ENCODE assay signal across 18 cellular contexts in genomic region chr19:19549804-19550453, GRCh38. TPM values are rescaled to one million over a fixed set of nuclear protein-coding genes. Genes with fewer than 3 reads are reported as not detected.
DNase-seq lines count a peak whose midpoint lies in the region; ATAC-seq, FAIRE-seq and TF ChIP-seq lines count a peak whose summit lies in the region.
"Had no signal": no experiment of that assay in that cellular context is flagged by ENCODE, and none has a peak within 500 bp of the region (broad histone marks: within the 10 kb centered on the region; RNA-seq: fewer than 3 reads in every experiment).

No MANE protein-coding gene starts in this region.

- H3K27ac ChIP-seq in adrenal gland (no peak overlapping the region), kidney (ENCODE audit: low read depth in 2 of 2, low read length in 2 of 2) (no peak overlapping the region)
- no peak overlapping the region for H3K27ac ChIP-seq in CD8-positive, alpha-beta memory T cell (ENCODE audit: low read depth, low read length)
- H3K27ac ChIP-seq: C4-2B, SJSA1 had no signal

- TF ChIP-seq CTCF in adrenal gland (IDR thresholded peaks at IDR 0.05) (no peak), kidney (IDR thresholded peaks at IDR 0.05; ENCODE audit: borderline replicate concordance, extremely low read depth, insufficient read depth) (no peak)

- H3K9me3 ChIP-seq in adrenal gland (replicated peaks in 1 of 3), result no peaks in the 10 kb centered on the region
- H3K9me3 ChIP-seq in kidney (ENCODE audit: control insufficient read depth in 1 of 2, low read length in 2 of 2), result no peaks in the 10 kb centered on the region
- H3K9me3 ChIP-seq in CD8-positive, alpha-beta memory T cell (ENCODE audit: low read length), result no peaks in the 10 kb centered on the region
- H3K9me3 ChIP-seq: SJSA1 had no signal

- H3K4me3 Mint-ChIP-seq in stimulated activated naive CD8-positive, alpha-beta T cell treated with anti-CD3 and anti-CD28 coated beads, Interleukin-15, Interleukin-2, amounts not matched to agents 100 ng/mL and 50 ng/mL, for 24 hours, result no peak overlapping the region
- no peak overlapping the region for H3K4me3 Mint-ChIP-seq in CD8-positive, alpha-beta memory T cell
- no peak overlapping the region for H3K4me3 Mint-ChIP-seq in activated CD4-positive, alpha-beta T cell treated with anti-CD3 and anti-CD28 coated beads for 36 hours
- H3K4me3 Mint-ChIP-seq: IgD-negative memory B cell had no signal

- no peaks in the 10 kb centered on the region for H3K36me3 Mint-ChIP-seq in stimulated activated naive CD8-positive, alpha-beta T cell treated with anti-CD3 and anti-CD28 coated beads, Interleukin-15, Interleukin-2, amounts not matched to agents 100 ng/mL and 50 ng/mL, for 24 hours (ENCODE audit: low read depth)
- no peaks in the 10 kb centered on the region for H3K36me3 Mint-ChIP-seq in CD8-positive, alpha-beta memory T cell
- no peaks in the 10 kb centered on the region for H3K36me3 Mint-ChIP-seq in activated CD4-positive, alpha-beta T cell treated with anti-CD3 and anti-CD28 coated beads for 36 hours (ENCODE audit: low read depth)
- H3K36me3 Mint-ChIP-seq: IgD-negative memory B cell had no signal

- H3K36me3 ChIP-seq in adrenal gland (replicated peaks in 1 of 2) (no peaks in the 10 kb centered on the region), kidney (ENCODE audit: control insufficient read depth in 1 of 2, insufficient read depth in 2 of 2, low read length in 2 of 2) (no peaks in the 10 kb centered on the region)
- H3K36me3 ChIP-seq in CD8-positive, alpha-beta memory T cell (ENCODE audit: insufficient read depth, low read length), result no peaks in the 10 kb centered on the region
- H3K36me3 ChIP-seq: SJSA1 had no signal

- no peak overlapping the region for H3K9ac ChIP-seq in kidney (ENCODE audit: low read length in 2 of 2)

- no peaks in the 10 kb centered on the region for H3K9me3 Mint-ChIP-seq in stimulated activated naive CD8-positive, alpha-beta T cell treated with anti-CD3 and anti-CD28 coated beads, Interleukin-15, Interleukin-2, amounts not matched to agents 100 ng/mL and 50 ng/mL, for 24 hours
- no peaks in the 10 kb centered on the region for H3K9me3 Mint-ChIP-seq in CD8-positive, alpha-beta memory T cell
- peaks cover 2% of the 10 kb centered on the region for H3K9me3 Mint-ChIP-seq in activated CD4-positive, alpha-beta T cell treated with anti-CD3 and anti-CD28 coated beads for 36 hours (ENCODE audit: low read depth)

- FAIRE-seq in kidney (lab: Jason Lieb, UNC), result no peak
- FAIRE-seq: GM12878, GM18507 had no signal

- DNase-seq in stimulated activated naive CD8-positive, alpha-beta T cell treated with anti-CD3 and anti-CD28 coated beads, Interleukin-15, Interleukin-2, amounts not matched to agents 100 U/mL and 50 U/mL, for 24 hours, result no peak
- DNase-seq in adrenal gland, result peak in 4 of 7 donors; percentile 56 to 69 (median 62)
- DNase-seq in kidney, result peak; percentile 60
- no peak for DNase-seq in stimulated activated CD4-positive, alpha-beta T cell treated with anti-CD3 and anti-CD28 coated beads, Interleukin-4, amount 100 ng/mL, for 1 hour
- DNase-seq in CD8-positive, alpha-beta memory T cell, result no peak
- no peak for DNase-seq in activated CD4-positive, alpha-beta T cell treated with anti-CD3 and anti-CD28 coated beads for 36 hours
- DNase-seq: DMS 273 treated with DMSO at 0.1 percent for 48 hours, GDM1, NCI-H1417 treated with DMSO at 0.1 percent for 48 hours, NCI-H1930, NCI-H69 had no signal

- H3K27me3 ChIP-seq in adrenal gland, result peaks cover under 1% of the 10 kb centered on the region
- H3K27me3 ChIP-seq in CD8-positive, alpha-beta memory T cell (ENCODE audit: insufficient read depth, low read length, poor library complexity, severe bottlenecking), result no peaks in the 10 kb centered on the region
- H3K27me3 ChIP-seq: SJSA1 had no signal

- no peak for ATAC-seq in stimulated activated naive CD8-positive, alpha-beta T cell treated with anti-CD3 and anti-CD28 coated beads, Interleukin-15, Interleukin-2, amounts not matched to agents 100 U/mL and 50 U/mL, for 24 hours
- ATAC-seq in activated CD4-positive, alpha-beta T cell treated with anti-CD3 and anti-CD28 coated beads for 36 hours, result no peak
- ATAC-seq: GM12878, PC-3 had no signal

- WGBS in adrenal gland, 4 donors, result 32 to 55% (median 37%) methylated on average over 10 to 21 of the region's 21 CpGs

- no peaks in the 10 kb centered on the region for H3K4me1 ChIP-seq in adrenal gland (replicated peaks in 1 of 2)
- no peaks in the 10 kb centered on the region for H3K4me1 ChIP-seq in kidney (ENCODE audit: control insufficient read depth in 1 of 2, insufficient read depth in 1 of 2, low read depth in 1 of 2, low read length in 2 of 2)
- no peaks in the 10 kb centered on the region for H3K4me1 ChIP-seq in CD8-positive, alpha-beta memory T cell (ENCODE audit: insufficient read depth, low read length)
- H3K4me1 ChIP-seq: SJSA1 had no signal

- POLR2A ChIA-PET in CD8-positive, alpha-beta memory T cell (lab: Charles Lee), result no interaction called here
- POLR2A ChIA-PET in activated CD4-positive, alpha-beta T cell treated with anti-CD3 and anti-CD28 coated beads for 36 hours (lab: Charles Lee), result no interaction called here

- peak overlapping the region; percentile 36 for H3K27ac Mint-ChIP-seq in stimulated activated naive CD8-positive, alpha-beta T cell treated with anti-CD3 and anti-CD28 coated beads, Interleukin-15, Interleukin-2, amounts not matched to agents 100 ng/mL and 50 ng/mL, for 24 hours
- no peak overlapping the region for H3K27ac Mint-ChIP-seq in CD8-positive, alpha-beta memory T cell
- H3K27ac Mint-ChIP-seq in activated CD4-positive, alpha-beta T cell treated with anti-CD3 and anti-CD28 coated beads for 36 hours, result no peak overlapping the region
- H3K27ac Mint-ChIP-seq: IgD-negative memory B cell had no signal

- no peaks in the 10 kb centered on the region for H3K4me1 Mint-ChIP-seq in stimulated activated naive CD8-positive, alpha-beta T cell treated with anti-CD3 and anti-CD28 coated beads, Interleukin-15, Interleukin-2, amounts not matched to agents 100 ng/mL and 50 ng/mL, for 24 hours (ENCODE audit: low read depth)
- H3K4me1 Mint-ChIP-seq in CD8-positive, alpha-beta memory T cell, result peaks cover 0 to 4% (median 0%) of the 10 kb centered on the region in 3 donors
- H3K4me1 Mint-ChIP-seq in activated CD4-positive, alpha-beta T cell treated with anti-CD3 and anti-CD28 coated beads for 36 hours, result peaks cover 3% of the 10 kb centered on the region

- no peak for TF ChIP-seq POLR2A in adrenal gland (IDR thresholded peaks at IDR 0.05)

- H3K27me3 Mint-ChIP-seq in stimulated activated naive CD8-positive, alpha-beta T cell treated with anti-CD3 and anti-CD28 coated beads, Interleukin-15, Interleukin-2, amounts not matched to agents 100 ng/mL and 50 ng/mL, for 24 hours, result peaks cover 4% of the 10 kb centered on the region
- peaks cover 4 to 8% of the 10 kb centered on the region in 2 donors for H3K27me3 Mint-ChIP-seq in CD8-positive, alpha-beta memory T cell
- no peaks in the 10 kb centered on the region for H3K27me3 Mint-ChIP-seq in activated CD4-positive, alpha-beta T cell treated with anti-CD3 and anti-CD28 coated beads for 36 hours

- intact Hi-C loops in adrenal gland (cut with DNase I) (no loop called here), kidney (cut with DNase I) (no loop called here)
- intact Hi-C loops in activated CD4-positive, alpha-beta T cell treated with anti-CD3 and anti-CD28 coated beads for 36 hours (cut with DNase I, micrococcal nuclease), result no loop called here

- CTCF ChIA-PET in CD8-positive, alpha-beta memory T cell (lab: Charles Lee), result interaction anchor here (4.5 kb wide), 1 partner anchor 18 kb away, joined by 21 read pairs; no protein-coding TSS in a partner anchor
- CTCF ChIA-PET in activated CD4-positive, alpha-beta T cell treated with anti-CD3 and anti-CD28 coated beads for 36 hours (lab: Charles Lee), result no interaction called here

- H3K4me3 ChIP-seq in adrenal gland, result no peak overlapping the region
- no peak overlapping the region for H3K4me3 ChIP-seq in kidney (ENCODE audit: low read length in 2 of 2)
- H3K4me3 ChIP-seq in CD8-positive, alpha-beta memory T cell (ENCODE audit: low read length), result no peak overlapping the region
- H3K4me3 ChIP-seq: GM12878, SJSA1 had no signal

RNA-seq across cellular contexts. Expression of gene CILP2, which starts 11.9 kb away (rescaled TPM):
- total RNA-seq in adrenal gland (under 1 TPM in 1 of 8 donors, not detected in 7; 0.43 TPM), kidney (0.41 TPM)
- polyA plus RNA-seq in adrenal gland (under 1 TPM in 2 of 3 donors, not detected in 1; 0.13 to 0.24 TPM), kidney (ENCODE audit: insufficient read depth, low read depth, low replicate concordance) (not detected)
- total RNA-seq in CD8-positive, alpha-beta memory T cell, result under 1 TPM; 0.07 to 0.11 TPM
- polyA plus RNA-seq in CD8-positive, alpha-beta memory T cell, result 0.33 TPM
- under 1 TPM; 0.19 to 0.27 TPM for total RNA-seq in activated CD4-positive, alpha-beta T cell treated with anti-CD3 and anti-CD28 coated beads for 36 hours
- polyA plus RNA-seq: IgD-negative memory B cell had no signal

RNA-seq across cellular contexts. Expression of gene YJEFN3, which starts 21.2 kb away (rescaled TPM):
- total RNA-seq in adrenal gland (1 to 10 TPM in 5 of 8 donors, under 1 TPM in 3; 0.36 to 5.7 (median 1.3) TPM), kidney (3.7 TPM)
- polyA plus RNA-seq in adrenal gland (10 to 100 TPM in 1 of 3 donors, 1 to 10 TPM in 1, under 1 TPM in 1; 0.77 to 30.2 (median 6.1) TPM), kidney (ENCODE audit: insufficient read depth, low read depth, low replicate concordance) (3.1 TPM)
- total RNA-seq in CD8-positive, alpha-beta memory T cell, result 1 to 10 TPM; 6.5 to 7.5 TPM
- polyA plus RNA-seq in CD8-positive, alpha-beta memory T cell, result not detected
- total RNA-seq in activated CD4-positive, alpha-beta T cell treated with anti-CD3 and anti-CD28 coated beads for 36 hours, result 10 to 100 TPM; 10.7 to 11.4 TPM
- polyA plus RNA-seq: IgD-negative memory B cell had no signal

RNA-seq across cellular contexts. Expression of gene NDUFA13, which starts 33.9 kb away (rescaled TPM):
- 100 to 1,000 TPM in 6 of 8 donors, 10 to 100 TPM in 2; 17.0 to 416 (median 281) TPM for total RNA-seq in adrenal gland
- 100 to 1,000 TPM; 202 to 558 (median 329) TPM for polyA plus RNA-seq in adrenal gland
- 328 TPM for total RNA-seq in kidney
- 627 TPM for polyA plus RNA-seq in kidney (ENCODE audit: insufficient read depth, low read depth, low replicate concordance)
- total RNA-seq in CD8-positive, alpha-beta memory T cell, result 100 to 1,000 TPM; 337 to 341 TPM
- polyA plus RNA-seq in CD8-positive, alpha-beta memory T cell, result 334 TPM
- total RNA-seq in activated CD4-positive, alpha-beta T cell treated with anti-CD3 and anti-CD28 coated beads for 36 hours, result 100 to 1,000 TPM; 310 to 323 TPM

RNA-seq across cellular contexts. Expression of gene TSSK6, which starts 34.6 kb away (rescaled TPM):
- total RNA-seq in adrenal gland (10 to 100 TPM in 1 of 8 donors, 1 to 10 TPM in 6, under 1 TPM in 1; 0.95 to 50.5 (median 3.6) TPM), kidney (3.7 TPM)
- polyA plus RNA-seq in adrenal gland (1 to 10 TPM in 1 of 3 donors, under 1 TPM in 1, not detected in 1; 0.37 to 1.0 TPM), kidney (ENCODE audit: insufficient read depth, low read depth, low replicate concordance) (1.4 TPM)
- 1 to 10 TPM; 3.1 to 3.4 TPM for total RNA-seq in CD8-positive, alpha-beta memory T cell
- polyA plus RNA-seq in CD8-positive, alpha-beta memory T cell, result 1.4 TPM
- total RNA-seq in activated CD4-positive, alpha-beta T cell treated with anti-CD3 and anti-CD28 coated beads for 36 hours, result 1 to 10 TPM; 3.8 to 4.4 TPM

Comparison
In these comparisons a context has a peak if more than half of its experiments do, and no peak if none do; other contexts are left out.
1. DNase-seq: peak in adrenal gland (4 of 7) and kidney (single experiment); none in stimulated activated naive CD8-positive, alpha-beta T cell treated with anti-CD3 and anti-CD28 coated beads, Interleukin-15, Interleukin-2, amounts not matched to agents 100 U/mL and 50 U/mL, for 24 hours (single experiment), stimulated activated CD4-positive, alpha-beta T cell treated with anti-CD3 and anti-CD28 coated beads, Interleukin-4, amount 100 ng/mL, for 1 hour (single experiment), CD8-positive, alpha-beta memory T cell (0 of 5) and activated CD4-positive, alpha-beta T cell treated with anti-CD3 and anti-CD28 coated beads for 36 hours (single experiment).